8 cellular contexts compared by ENCODE assay signal in the genomic region with DNA sequence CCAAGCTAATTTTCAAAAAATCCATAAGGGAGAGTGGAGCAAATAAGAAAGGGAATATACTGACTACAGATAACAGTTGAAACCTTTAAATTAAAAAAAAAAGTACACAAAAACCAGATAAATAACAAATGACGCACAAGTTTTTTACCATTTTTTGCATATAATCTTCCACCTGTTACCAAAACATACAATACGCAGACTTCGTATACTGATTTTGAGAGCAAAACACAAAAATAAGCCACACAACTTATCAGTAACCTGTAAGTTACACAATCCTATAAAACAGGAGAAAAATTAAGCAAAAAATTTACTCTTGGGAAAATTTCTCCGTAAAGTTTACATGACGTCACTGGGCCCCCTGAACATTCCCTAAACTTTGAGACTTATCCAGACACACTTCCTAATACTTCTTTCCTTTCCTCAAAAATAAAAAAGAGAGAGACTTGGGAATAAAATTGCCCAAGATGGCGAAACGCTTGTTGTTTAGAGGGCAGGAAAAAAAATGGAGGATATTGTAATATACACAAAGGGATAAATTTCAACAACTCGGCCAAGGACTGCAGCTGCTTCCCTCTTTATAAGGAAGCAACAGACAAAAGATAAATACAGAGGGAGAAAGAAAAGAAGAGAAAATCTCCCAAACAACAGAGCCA. TPM values are rescaled to one million over a fixed set of nuclear protein-coding genes. Genes with fewer than 3 reads are reported as not detected.
DNase-seq lines count a peak whose midpoint lies in the region; ATAC-seq, FAIRE-seq and TF ChIP-seq lines count a peak whose summit lies in the region.

No MANE protein-coding gene starts in this region.

- 0 out of 2 replicates have a peak, but pooled peaks cover 9% of the 10 kb centered on the region for H3F3A ChIP-seq in PC-9 (ENCODE audit: insufficient read depth, low read depth)
- peaks cover 33% of the 10 kb centered on the region for H3F3A ChIP-seq in neural progenitor cell (ENCODE audit: low read depth)

- H3K27ac ChIP-seq in PC-9 (peak overlapping the region; percentile 92), neural progenitor cell (peak overlapping the region; percentile 99)

- H3K36me3 ChIP-seq in PC-9 (ENCODE audit: low read depth) (no peaks in the 10 kb centered on the region), neural progenitor cell (no peaks in the 10 kb centered on the region)

- peaks cover 14% of the 10 kb centered on the region for H3K4me1 Mint-ChIP-seq in activated T-cell treated with anti-CD3 and anti-CD28 coated beads, Interleukin-2, amount 50 U/mL, for 24 hours (ENCODE audit: low read depth)
- peaks cover 36% of the 10 kb centered on the region for H3K4me1 Mint-ChIP-seq in neural progenitor cell

- H3K79me2 ChIP-seq in PC-9 (ENCODE audit: low read depth) (peaks cover 32% of the 10 kb centered on the region), neural progenitor cell (ENCODE audit: low read depth) (peaks cover 86% of the 10 kb centered on the region)

- H3K9me3 Mint-ChIP-seq in activated T-cell treated with anti-CD3 and anti-CD28 coated beads, Interleukin-2, amount 50 U/mL, for 24 hours = no peaks in the 10 kb centered on the region
- H3K9me3 Mint-ChIP-seq in neural progenitor cell = no peaks in the 10 kb centered on the region

- FAIRE-seq in D721Med (lab: Jason Lieb, UNC) = no peak

- H3K27ac Mint-ChIP-seq in activated T-cell treated with anti-CD3 and anti-CD28 coated beads, Interleukin-2, amount 50 U/mL, for 24 hours = no peak overlapping the region
- H3K27ac Mint-ChIP-seq in neural progenitor cell = peak overlapping the region; percentile 99

- H3K4me3 ChIP-seq in PC-9 (peak overlapping the region; percentile 71), epithelial cell of proximal tubule (ENCODE audit: low read depth, low read length) (peak overlapping the region; percentile 81), neural progenitor cell (peak overlapping the region; percentile 79)

- H3K9me3 ChIP-seq in PC-9 (ENCODE audit: insufficient read depth, low read depth) (no peaks in the 10 kb centered on the region; the same call in 1 of the 2 replicates), neural progenitor cell (ENCODE audit: low read depth) (no peaks in the 10 kb centered on the region)

- ATAC-seq in GM21526 (IDR thresholded peaks at IDR 0.05; ENCODE audit: low FRiP score, unreplicated experiment) = no peak

- peak overlapping the region; percentile 94 for H3K4me2 ChIP-seq in PC-9
- peak overlapping the region; percentile 92 for H3K4me2 ChIP-seq in neural progenitor cell

- DNase-seq in activated T-cell treated with anti-CD3 and anti-CD28 coated beads, Interleukin-2, amount 50 U/mL, for 24 hours = no peak
- no peak for DNase-seq in activated T-cell treated with anti-CD3 and anti-CD28 coated beads, Interleukin-2, amount 50 U/mL, for 1 hour
- DNase-seq in PC-9 (peak in 1 of 2 experiments; percentile 39), epithelial cell of proximal tubule (ENCODE audit: low read depth) (no peak), neural progenitor cell (ENCODE audit: low spot score) (no peak), D721Med (ENCODE audit: insufficient read length, low spot score) (no peak), SHP77 treated with DMSO at 0.1 percent for 48 hours (lab: John Stamatoyannopoulos, UW) (no peak)

- H4K20me1 ChIP-seq in PC-9 (ENCODE audit: insufficient read depth) (no peaks in the 10 kb centered on the region), neural progenitor cell (ENCODE audit: low read depth) (peaks cover 26% of the 10 kb centered on the region)

- intact Hi-C loops in PC-9 (cut with micrococcal nuclease; ENCODE audit: unreplicated experiment) = loop anchor here (1.0 kb wide), 1 partner anchor 98 kb away; a partner anchor contains a TSS

- H3K9me2 ChIP-seq in PC-9 (ENCODE audit: insufficient read depth) = no peaks in the 10 kb centered on the region

- peaks cover 2% of the 10 kb centered on the region for H3K36me3 Mint-ChIP-seq in activated T-cell treated with anti-CD3 and anti-CD28 coated beads, Interleukin-2, amount 50 U/mL, for 24 hours (ENCODE audit: low read depth)
- no peaks in the 10 kb centered on the region for H3K36me3 Mint-ChIP-seq in neural progenitor cell

- TF ChIP-seq CTCF in PC-9 (conservative IDR thresholded peaks at IDR 0.05) (no peak), epithelial cell of proximal tubule (conservative IDR thresholded peaks at IDR 0.05; ENCODE audit: low read depth, low read length) (no peak), neural progenitor cell (IDR thresholded peaks at IDR 0.05) (no peak), D721Med (IDR thresholded peaks at IDR 0.05; ENCODE audit: insufficient read depth, missing control alignments) (no peak)

- peak overlapping the region; percentile 85 for H3K4me3 Mint-ChIP-seq in activated T-cell treated with anti-CD3 and anti-CD28 coated beads, Interleukin-2, amount 50 U/mL, for 24 hours
- peak overlapping the region; percentile 93 for H3K4me3 Mint-ChIP-seq in neural progenitor cell

- peaks cover 19% of the 10 kb centered on the region for H3K4me1 ChIP-seq in PC-9 (replicated peaks; ENCODE audit: insufficient read depth)
- peaks cover 56% of the 10 kb centered on the region for H3K4me1 ChIP-seq in neural progenitor cell

- POLR2A ChIA-PET in PC-9 (lab: Charles Lee; ENCODE audit: unreplicated experiment) = interaction anchor here (0.6 to 1.1 kb wide), 5 partner anchors 11 to 210 kb away, joined by 3 to 19 read pairs (median 3); no protein-coding TSS in a partner anchor

- TSS peak; percentile 40 for BruUV-seq in PC-9 (replicated peaks; lab: Mats Ljungman, UMichigan)

- peak overlapping the region; percentile 92 for H3K9ac ChIP-seq in neural progenitor cell

- H2AFZ ChIP-seq in PC-9 (peak overlapping the region; percentile 87), neural progenitor cell (replicated peaks) (peak overlapping the region; percentile 17)

- no peaks in the 10 kb centered on the region for H3K27me3 ChIP-seq in PC-9 (ENCODE audit: insufficient read depth, low read depth)
- H3K27me3 ChIP-seq in neural progenitor cell = no peaks in the 10 kb centered on the region

- CTCF ChIA-PET in PC-9 (lab: Charles Lee) = interaction anchor here (0.6 kb wide), 1 partner anchor 468 kb away, joined by 3 read pairs; no protein-coding TSS in a partner anchor

- peaks cover 33% of the 10 kb centered on the region for H3K27me3 Mint-ChIP-seq in activated T-cell treated with anti-CD3 and anti-CD28 coated beads, Interleukin-2, amount 50 U/mL, for 24 hours
- H3K27me3 Mint-ChIP-seq in neural progenitor cell (ENCODE audit: insufficient read depth, low read depth) = no peaks in the 10 kb centered on the region

RNA-seq across cellular contexts. Expression of a gene that starts 1.7 kb away (rescaled TPM):
- total RNA-seq in PC-9 (2021) = 28.0 and 34.9 TPM in 2 replicates
- 13.0 and 34.1 TPM in 2 replicates for total RNA-seq in epithelial cell of proximal tubule
- 57.3 and 101 TPM in 2 replicates for total RNA-seq in neural progenitor cell (ENCODE audit: low replicate concordance)
